Comparison of ENCODE assay signal across 8 cellular contexts in genomic region chr1:16013220-16013907, GRCh38.
DNase-seq lines count a peak whose midpoint lies in the region; ATAC-seq lines count a peak whose summit lies in the region.

No MANE protein-coding gene starts in this region.

- ATAC-seq in HG02840 (IDR thresholded peaks at IDR 0.05; ENCODE audit: low FRiP score, unreplicated experiment) = no peak

- H3K27ac ChIP-seq in iPS-18a (ENCODE audit: low read length) = no peak overlapping the region

- H3K4me1 ChIP-seq in adipocyte (ENCODE audit: control insufficient read depth, insufficient read depth, low read length) (peaks cover 50% of the 10 kb centered on the region), iPS-18a (ENCODE audit: control insufficient read depth, low read depth, low read length) (peaks cover 21% of the 10 kb centered on the region)

- H3K36me3 ChIP-seq in adipocyte (ENCODE audit: control insufficient read depth, insufficient read depth, low read length, severe bottlenecking) (no peaks in the 10 kb centered on the region), iPS-18a (ENCODE audit: control insufficient read depth, low read depth, low read length) (no peaks in the 10 kb centered on the region)

- no peak overlapping the region for H3K4me3 ChIP-seq in adipocyte (ENCODE audit: low read length)
- peak overlapping the region; percentile 53 for H3K4me3 ChIP-seq in iPS-18a (ENCODE audit: low read length)

- DNase-seq in DMS53 (lab: John Stamatoyannopoulos, UW) (peak; percentile 55), DMS53 treated with DMSO at 0.1 percent for 48 hours (lab: John Stamatoyannopoulos, UW; ENCODE audit: unreplicated experiment) (no peak), OCI-M1 (lab: John Stamatoyannopoulos, UW) (peak; percentile 77), adipocyte (ENCODE audit: low read depth) (peak; percentile 74), NCI-H510A treated with DMSO at 0.1 percent for 48 hours (lab: John Stamatoyannopoulos, UW) (no peak)
- peak; percentile 15 to 46 for DNase-seq in stimulated activated CD4-positive, alpha-beta T cell treated with anti-CD3 and anti-CD28 coated beads, Interleukin-15, amount 100 ng/mL, for 1 hour (ENCODE audit: low read depth in 1 of 2, low spot score in 1 of 2)

- H3K9ac ChIP-seq in adipocyte (ENCODE audit: low read length) = peak overlapping the region; percentile 60
- H3K9ac ChIP-seq in iPS-18a (ENCODE audit: low read length) = peak overlapping the region; percentile 63

- H3K9me3 ChIP-seq in adipocyte (ENCODE audit: control insufficient read depth, low read length) (no peaks in the 10 kb centered on the region), iPS-18a (ENCODE audit: control insufficient read depth, low read depth, low read length) (no peaks in the 10 kb centered on the region)

- H3K27me3 ChIP-seq in adipocyte (replicated peaks; ENCODE audit: control insufficient read depth, insufficient read depth, low read length) = no peaks in the 10 kb centered on the region
- no peaks in the 10 kb centered on the region for H3K27me3 ChIP-seq in iPS-18a (ENCODE audit: control insufficient read depth, insufficient read depth, low read length)

Comparison
In these comparisons a context has a peak if more than half of its experiments do, and no peak if none do; other contexts are left out.
1. DNase-seq: peak in DMS53 (single experiment), OCI-M1 (single experiment), adipocyte (single experiment) and stimulated activated CD4-positive, alpha-beta T cell treated with anti-CD3 and anti-CD28 coated beads, Interleukin-15, amount 100 ng/mL, for 1 hour (2 of 2); none in DMS53 treated with DMSO at 0.1 percent for 48 hours (single experiment) and NCI-H510A treated with DMSO at 0.1 percent for 48 hours (single experiment).